In the genomic region with DNA sequence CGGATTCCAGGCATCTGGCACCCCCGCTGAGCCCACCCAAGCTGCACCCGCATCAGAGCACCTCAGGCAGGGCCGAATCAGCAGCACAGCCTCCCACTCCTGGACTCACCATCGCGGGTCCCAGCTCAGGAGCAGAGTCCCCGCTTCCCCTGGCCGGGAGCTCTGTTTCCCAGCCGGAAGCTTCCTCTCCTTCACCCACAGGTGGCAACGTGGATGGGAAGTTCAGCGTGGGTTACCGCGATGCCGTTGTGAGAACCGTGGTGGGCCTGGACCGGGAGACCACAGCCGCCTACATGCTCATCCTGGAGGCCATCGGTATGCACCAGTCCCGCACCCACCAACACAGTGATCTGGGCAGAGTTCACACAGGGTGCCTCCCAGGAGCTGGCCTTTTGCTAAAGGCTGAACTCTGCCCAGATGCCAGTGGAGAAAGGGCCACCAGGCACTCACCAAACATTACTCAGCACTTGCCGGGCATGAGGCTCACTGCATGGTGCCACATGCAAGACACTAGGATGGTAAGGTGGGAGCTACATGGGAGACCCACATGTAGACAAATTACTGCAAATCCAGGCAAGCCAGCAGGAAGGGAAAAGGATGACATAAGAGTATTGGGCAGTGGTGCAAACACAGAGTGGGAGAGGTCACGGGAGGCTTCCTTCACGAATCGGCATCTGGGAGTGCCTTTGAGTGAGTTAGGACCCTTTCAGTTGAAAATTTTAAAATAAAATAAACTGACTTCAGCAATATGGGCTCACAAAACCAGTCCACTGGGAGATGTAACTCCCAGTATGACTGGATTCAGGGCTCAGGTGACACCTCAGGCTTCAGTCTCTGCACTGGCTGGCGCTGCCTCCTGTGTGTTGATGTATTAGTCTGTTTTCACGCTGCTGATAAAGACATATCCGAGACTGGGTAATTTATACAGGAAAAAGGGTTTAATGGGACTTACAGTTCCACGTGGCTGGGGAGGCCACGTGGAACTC, we compare ENCODE assay signal across 1 cellular context.
TF ChIP-seq lines count a peak whose summit lies in the region.

No MANE protein-coding gene starts in this region.

TF ChIP-seq in HepG2, 621 proteins besides CTCF, POLR2A, EP300 and RAD21:
- TF ChIP-seq ZNF3 (CRISPR knock-in tag; IDR thresholded peaks at IDR 0.05): no peak
- TF ChIP-seq, protein P1, sequence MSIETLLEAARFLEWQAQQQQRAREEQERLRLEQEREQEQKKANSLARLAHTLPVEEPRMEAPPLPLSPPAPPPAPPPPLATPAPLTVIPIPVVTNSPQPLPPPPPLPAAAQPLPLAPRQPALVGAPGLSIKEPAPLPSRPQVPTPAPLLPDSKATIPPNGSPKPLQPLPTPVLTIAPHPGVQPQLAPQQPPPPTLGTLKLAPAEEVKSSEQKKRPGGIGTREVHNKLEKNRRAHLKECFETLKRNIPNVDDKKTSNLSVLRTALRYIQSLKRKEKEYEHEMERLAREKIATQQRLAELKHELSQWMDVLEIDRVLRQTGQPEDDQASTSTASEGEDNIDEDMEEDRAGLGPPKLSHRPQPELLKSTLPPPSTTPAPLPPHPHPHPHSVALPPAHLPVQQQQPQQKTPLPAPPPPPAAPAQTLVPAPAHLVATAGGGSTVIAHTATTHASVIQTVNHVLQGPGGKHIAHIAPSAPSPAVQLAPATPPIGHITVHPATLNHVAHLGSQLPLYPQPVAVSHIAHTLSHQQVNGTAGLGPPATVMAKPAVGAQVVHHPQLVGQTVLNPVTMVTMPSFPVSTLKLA (IDR thresholded peaks at IDR 0.05): peak; percentile 52
TF ChIP-seq in HepG2: peak in this region for 1.
